ENCODE assay signal across 19 cellular contexts in the genomic region with DNA sequence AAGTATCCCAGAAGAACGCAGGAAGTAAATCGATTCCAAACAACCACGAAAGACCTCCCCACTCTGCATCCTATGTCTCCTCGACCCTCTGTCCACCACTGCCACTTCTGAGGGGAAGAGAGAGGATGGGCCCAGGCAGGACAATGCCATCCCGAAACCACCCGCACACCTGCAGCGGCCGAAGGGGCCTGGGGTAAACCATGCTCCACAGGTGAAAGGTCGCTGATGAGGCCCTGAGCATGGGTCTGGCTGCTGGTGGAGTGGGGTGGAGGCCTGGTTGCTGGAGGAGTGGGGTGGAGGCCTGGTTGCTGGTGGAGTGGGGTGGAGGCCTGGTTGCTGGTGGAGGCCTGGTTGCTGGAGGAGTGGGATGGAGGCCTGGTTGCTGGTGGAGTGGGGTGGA.
"Had no signal": no experiment of that assay in that cellular context is flagged by ENCODE, and none has a peak within 500 bp of the region (broad histone marks: within the 10 kb centered on the region; RNA-seq: fewer than 3 reads in every experiment).

No MANE protein-coding gene starts in this region.

- H3K4me3 Mint-ChIP-seq: activated naive CD4-positive, alpha-beta T cell treated with anti-CD3 and anti-CD28 coated beads, Interleukin-2, amount 50 U/mL, for 24 hours; nephron progenitor cell; stimulated activated naive CD8-positive, alpha-beta T cell treated with anti-CD3 and anti-CD28 coated beads, Interleukin-15, amount 100 ng/mL, for 72 hours had no signal

- H3K9ac ChIP-seq: SK-N-SH had no signal

- ATAC-seq: body of pancreas; stimulated activated naive CD8-positive, alpha-beta T cell treated with anti-CD3 and anti-CD28 coated beads, Interleukin-15, amount 100 ng/mL, for 72 hours had no signal

- H3K27me3 Mint-ChIP-seq: activated naive CD4-positive, alpha-beta T cell treated with anti-CD3 and anti-CD28 coated beads, Interleukin-2, amount 50 U/mL, for 24 hours; stimulated activated naive CD8-positive, alpha-beta T cell treated with anti-CD3 and anti-CD28 coated beads, Interleukin-15, amount 100 ng/mL, for 72 hours had no signal

- H3K4me3 ChIP-seq: body of pancreas, cardiac muscle cell, left ventricle myocardium inferior, transverse colon, uterus had no signal

- H3K4me2 ChIP-seq: SK-N-SH had no signal

- H3K9me2 ChIP-seq: SK-N-SH had no signal

- H3K9me3 Mint-ChIP-seq: activated naive CD4-positive, alpha-beta T cell treated with anti-CD3 and anti-CD28 coated beads, Interleukin-2, amount 50 U/mL, for 24 hours; nephron progenitor cell; stimulated activated naive CD8-positive, alpha-beta T cell treated with anti-CD3 and anti-CD28 coated beads, Interleukin-15, amount 100 ng/mL, for 72 hours had no signal

- H3K9me3 ChIP-seq: body of pancreas, left ventricle myocardium inferior, SK-N-SH, transverse colon, uterus had no signal

- DNase-seq: activated CD4-positive, alpha-beta T cell treated with anti-CD3 and anti-CD28 coated beads, Interleukin-2, amount 50 U/mL, for 4 hours; activated CD8-positive, alpha-beta memory T cell treated with anti-CD3 and anti-CD28 coated beads for 24 hours; activated T-cell treated with anti-CD3 and anti-CD28 coated beads, Interleukin-2, amount 50 U/mL, for 48 hours; anterior cingulate cortex; foreskin fibroblast; kidney glomerular epithelial cell; left ventricle myocardium inferior; nephron progenitor cell; nucleus accumbens; SK-N-SH; stimulated activated CD4-positive, alpha-beta T cell treated with anti-CD3 and anti-CD28 coated beads, Interleukin-4, amount 100 ng/mL, for 24 hours; stimulated activated naive CD8-positive, alpha-beta T cell treated with anti-CD3 and anti-CD28 coated beads, Interleukin-15, amount 100 ng/mL, for 72 hours; T-helper 2 cell; transverse colon had no signal

- H3K36me3 ChIP-seq: uterus had no signal

- H3K27me3 ChIP-seq: body of pancreas, cardiac muscle cell, transverse colon, uterus had no signal

- FAIRE-seq: endometrium had no signal

- H3K27ac ChIP-seq: cardiac muscle cell, left ventricle myocardium inferior, transverse colon, uterus had no signal

- H3K27ac Mint-ChIP-seq: activated naive CD4-positive, alpha-beta T cell treated with anti-CD3 and anti-CD28 coated beads, Interleukin-2, amount 50 U/mL, for 24 hours; nephron progenitor cell had no signal
